8 cellular contexts compared by ENCODE assay signal in the genomic region with DNA sequence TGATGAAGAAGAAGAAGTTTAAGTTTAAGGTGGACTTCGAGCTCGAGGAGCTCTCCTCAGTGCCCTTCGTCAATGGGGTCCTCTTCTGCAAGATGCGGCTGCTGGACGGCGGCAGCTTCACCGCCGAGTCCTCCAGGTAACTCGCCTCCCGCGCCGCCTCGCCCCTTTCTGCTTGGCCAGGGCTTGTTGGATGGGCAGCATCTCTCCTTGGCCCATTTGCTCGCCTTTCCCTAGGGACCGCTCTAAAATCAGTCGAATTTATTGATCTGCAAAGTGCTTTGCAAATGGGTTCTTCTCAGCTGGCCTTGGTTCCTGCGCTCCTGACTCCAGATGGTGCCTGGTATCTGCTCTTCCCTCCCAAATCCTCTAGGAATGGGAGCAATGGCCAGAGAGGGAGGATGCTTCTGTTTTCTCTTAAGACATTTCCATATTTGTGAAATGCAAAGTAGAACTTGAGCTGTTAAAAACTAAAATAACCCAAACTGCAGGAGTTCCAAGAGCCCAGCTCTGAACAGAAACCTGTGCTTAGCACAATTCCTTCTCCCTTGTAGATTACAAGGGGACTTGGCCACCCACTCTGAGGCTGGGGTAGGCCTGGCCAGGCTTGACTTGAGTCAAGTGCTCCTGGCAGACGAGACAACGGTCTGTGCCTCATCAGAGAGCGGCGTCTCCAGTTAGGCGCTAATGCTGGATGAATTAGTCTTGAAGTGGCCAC. TPM values are rescaled to one million over a fixed set of nuclear protein-coding genes. Genes with fewer than 3 reads are reported as not detected.
A peak's percentile ranks its signal among the peaks of the same experiment; 100 is the strongest.
DNase-seq lines count a peak whose midpoint lies in the region; ATAC-seq and TF ChIP-seq lines count a peak whose summit lies in the region.

No MANE protein-coding gene starts in this region.

- DNase-seq in AG04449 (ENCODE audit: low read depth, low spot score): no peak
- DNase-seq in NCI-H524 treated with DMSO at 0.1 percent for 48 hours (lab: John Stamatoyannopoulos, UW): peak; percentile 90
- peak; percentile 32 for DNase-seq in activated CD4-positive, alpha-beta T cell treated with anti-CD3 and anti-CD28 coated beads, Interleukin-2, amount 50 U/mL, for 1 hour
- DNase-seq in effector memory CD8-positive, alpha-beta T cell: peak; percentile 30 to 54 (median 33)
- DNase-seq in mesothelial cell of epicardium (ENCODE audit: low spot score in 2 of 2, unreplicated experiment in 2 of 2): peak in 1 of 2 experiments; percentile 49

- peaks cover 19 to 24% of the 10 kb centered on the region in 2 donors for H3K4me1 Mint-ChIP-seq in effector memory CD8-positive, alpha-beta T cell (ENCODE audit: low read depth in 2 of 2)
- peaks cover 12% of the 10 kb centered on the region for H3K4me1 Mint-ChIP-seq in mesothelial cell of epicardium
- H3K4me1 Mint-ChIP-seq in stimulated activated naive CD8-positive, alpha-beta T cell treated with anti-CD3 and anti-CD28 coated beads, Interleukin-15, Interleukin-2, amounts not matched to agents 100 ng/mL and 50 ng/mL, for 24 hours (ENCODE audit: low read depth): peaks cover 37% of the 10 kb centered on the region

- CTCF ChIA-PET in AG04449 (lab: Yijun Ruan, JAX): interaction anchor here (0.6 to 4.4 kb wide), 30 partner anchors 9 to 132 kb away, joined by 3 to 31 read pairs (median 6); a partner anchor contains a TSS

- H3K4me3 Mint-ChIP-seq in effector memory CD8-positive, alpha-beta T cell: peak overlapping the region; percentile 92 to 94
- H3K4me3 Mint-ChIP-seq in mesothelial cell of epicardium: peak overlapping the region; percentile 85
- H3K4me3 Mint-ChIP-seq in stimulated activated naive CD8-positive, alpha-beta T cell treated with anti-CD3 and anti-CD28 coated beads, Interleukin-15, Interleukin-2, amounts not matched to agents 100 ng/mL and 50 ng/mL, for 24 hours: peak overlapping the region; percentile 91

- peak overlapping the region; percentile 70 for H3K4me3 ChIP-seq in AG04449 (ENCODE audit: low read depth, low read length)

- no peak for TF ChIP-seq CTCF in AG04449 (IDR thresholded peaks at IDR 0.05; ENCODE audit: insufficient read depth, low read length, missing control alignments)
- TF ChIP-seq CTCF in mesothelial cell of epicardium (IDR thresholded peaks at IDR 0.05; ENCODE audit: unreplicated experiment): no peak

- H3K9me3 Mint-ChIP-seq in effector memory CD8-positive, alpha-beta T cell: no peaks in the 10 kb centered on the region
- no peaks in the 10 kb centered on the region for H3K9me3 Mint-ChIP-seq in mesothelial cell of epicardium
- no peaks in the 10 kb centered on the region for H3K9me3 Mint-ChIP-seq in stimulated activated naive CD8-positive, alpha-beta T cell treated with anti-CD3 and anti-CD28 coated beads, Interleukin-15, Interleukin-2, amounts not matched to agents 100 ng/mL and 50 ng/mL, for 24 hours

- H3K27ac Mint-ChIP-seq in effector memory CD8-positive, alpha-beta T cell: peak overlapping the region; percentile 90 to 96
- H3K27ac Mint-ChIP-seq in mesothelial cell of epicardium: peak overlapping the region; percentile 75
- H3K27ac Mint-ChIP-seq in stimulated activated naive CD8-positive, alpha-beta T cell treated with anti-CD3 and anti-CD28 coated beads, Interleukin-15, Interleukin-2, amounts not matched to agents 100 ng/mL and 50 ng/mL, for 24 hours: peak overlapping the region; percentile 73

- H3K27me3 Mint-ChIP-seq in effector memory CD8-positive, alpha-beta T cell: no peaks in the 10 kb centered on the region
- H3K27me3 Mint-ChIP-seq in mesothelial cell of epicardium (ENCODE audit: low read depth): no peaks in the 10 kb centered on the region
- H3K27me3 Mint-ChIP-seq in stimulated activated naive CD8-positive, alpha-beta T cell treated with anti-CD3 and anti-CD28 coated beads, Interleukin-15, Interleukin-2, amounts not matched to agents 100 ng/mL and 50 ng/mL, for 24 hours: no peaks in the 10 kb centered on the region

- POLR2A ChIA-PET in AG04449 (lab: Yijun Ruan, JAX): interaction anchor here (0.7 to 1.0 kb wide), 2 partner anchors 9 to 313 kb away, joined by 3 read pairs; no protein-coding TSS in a partner anchor

- peaks cover 9% of the 10 kb centered on the region for H3K36me3 Mint-ChIP-seq in effector memory CD8-positive, alpha-beta T cell (ENCODE audit: insufficient read depth)
- H3K36me3 Mint-ChIP-seq in mesothelial cell of epicardium: no peaks in the 10 kb centered on the region
- no peaks in the 10 kb centered on the region for H3K36me3 Mint-ChIP-seq in stimulated activated naive CD8-positive, alpha-beta T cell treated with anti-CD3 and anti-CD28 coated beads, Interleukin-15, Interleukin-2, amounts not matched to agents 100 ng/mL and 50 ng/mL, for 24 hours (ENCODE audit: low read depth)

- peak; percentile 28 for ATAC-seq in GM18858 (IDR thresholded peaks at IDR 0.05; ENCODE audit: unreplicated experiment)
- peak; percentile 29 for ATAC-seq in HG03097 (IDR thresholded peaks at IDR 0.05; ENCODE audit: low FRiP score, unreplicated experiment)
- no peak for ATAC-seq in effector memory CD8-positive, alpha-beta T cell (replicated peaks)

RNA-seq across cellular contexts. Expression of a gene that starts 0.7 kb away (rescaled TPM):
- 12.4 to 13.9 TPM (median 12.6 TPM) in 3 replicates for total RNA-seq in mesothelial cell of epicardium
